In the genomic region with DNA sequence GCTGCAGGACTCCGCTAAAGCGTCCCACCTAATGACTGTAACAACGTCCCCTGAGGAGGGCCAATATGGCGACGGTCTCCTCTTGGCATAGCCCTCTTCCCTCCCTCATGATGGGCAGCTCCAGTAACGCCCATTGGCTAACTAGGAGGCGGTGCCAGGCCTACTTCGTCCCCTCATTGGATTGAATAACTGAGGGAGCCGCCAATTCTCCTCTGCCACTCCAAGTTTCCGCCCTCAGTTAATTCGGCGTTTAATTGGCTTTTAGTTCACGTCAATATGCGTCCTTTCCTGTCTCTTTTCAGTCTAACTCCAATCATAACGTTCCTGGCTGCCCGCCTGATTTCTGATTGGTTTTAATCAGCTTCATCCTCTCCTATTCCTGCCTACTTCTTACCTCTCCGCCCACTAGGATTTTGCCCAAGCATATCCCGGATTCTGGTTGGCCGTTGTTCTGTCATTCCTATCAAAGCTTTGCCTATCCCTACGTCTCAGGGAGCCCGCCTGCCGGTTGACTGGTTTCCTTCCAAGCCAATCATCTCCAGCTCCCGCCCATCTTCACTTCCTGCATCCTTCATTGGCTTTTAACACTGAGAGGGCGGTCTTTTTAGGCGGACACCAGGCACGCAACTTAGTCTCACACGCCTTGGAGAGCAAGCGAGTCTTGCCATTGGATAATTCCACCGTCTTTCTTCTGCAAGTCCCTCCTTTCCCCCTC, we compare ENCODE assay signal across 8 cellular contexts. TPM values are rescaled to one million over a fixed set of nuclear protein-coding genes. Genes with fewer than 3 reads are reported as not detected.
DNase-seq lines count a peak whose midpoint lies in the region; ATAC-seq and TF ChIP-seq lines count a peak whose summit lies in the region.

No MANE protein-coding gene starts in this region.

- in situ Hi-C loops in Panc1 (cut with HindIII; ENCODE audit: low pct_unique_long_range_greater_than_20kb, low sequenced_read_pairs) = no loop called here

- H3K4me3 Mint-ChIP-seq in activated T-cell treated with anti-CD3 and anti-CD28 coated beads, Interleukin-2, amount 50 U/mL, for 72 hours = no peak overlapping the region
- no peak overlapping the region for H3K4me3 Mint-ChIP-seq in naive B cell

- H3K27ac Mint-ChIP-seq in activated T-cell treated with anti-CD3 and anti-CD28 coated beads, Interleukin-2, amount 50 U/mL, for 72 hours = no peak overlapping the region
- no peak overlapping the region for H3K27ac Mint-ChIP-seq in naive B cell

- peaks cover 25% of the 10 kb centered on the region for H3K4me1 ChIP-seq in Panc1 (ENCODE audit: control insufficient read depth, insufficient read depth, low read length)

- intact Hi-C loops in Panc1 (cut with micrococcal nuclease; ENCODE audit: unreplicated experiment) = loop anchor here (10.0 kb wide), 1 partner anchor 615 kb away; no protein-coding TSS in a partner anchor

- peak; percentile 100 for DNase-seq in Daoy (ENCODE audit: low read depth)
- peak; percentile 100 for DNase-seq in Panc1 (ENCODE audit: low read depth, low spot score)
- DNase-seq in activated T-cell treated with anti-CD3 and anti-CD28 coated beads, Interleukin-2, amount 50 U/mL, for 72 hours = peak; percentile 92 to 99
- peak; percentile 100 for DNase-seq in fibroblast of mammary gland (ENCODE audit: low read depth)
- DNase-seq in naive B cell = peak; percentile 99
- DNase-seq in stimulated activated naive CD4-positive, alpha-beta T cell (lab: John Stamatoyannopoulos, UW) = peak; percentile 96 to 100 (median 99)

- ATAC-seq in GM21825 (IDR thresholded peaks at IDR 0.05; ENCODE audit: unreplicated experiment) = peak; percentile 63
- ATAC-seq in Panc1 = peak; percentile 88
- ATAC-seq in activated T-cell treated with anti-CD3 and anti-CD28 coated beads, Interleukin-2, amount 50 U/mL, for 72 hours (replicated peaks in 1 of 2) = peak; percentile 79
- ATAC-seq in naive B cell (ENCODE audit: low read depth in 2 of 2) = peak; percentile 73 to 78

- H3K27me3 ChIP-seq in Panc1 (ENCODE audit: control insufficient read depth, insufficient read depth, low read length) = no peaks in the 10 kb centered on the region

- H3K9me3 Mint-ChIP-seq in activated T-cell treated with anti-CD3 and anti-CD28 coated beads, Interleukin-2, amount 50 U/mL, for 72 hours = no peaks in the 10 kb centered on the region
- no peaks in the 10 kb centered on the region for H3K9me3 Mint-ChIP-seq in naive B cell

- CTCF ChIA-PET in Panc1 (lab: Charles Lee) = interaction anchor here (0.5 to 1.4 kb wide), 6 partner anchors 27 to 1304 kb away, joined by 3 to 4 read pairs (median 3); no protein-coding TSS in a partner anchor

- TF ChIP-seq CTCF in Panc1 (IDR thresholded peaks at IDR 0.05) = no peak
- no peak for TF ChIP-seq CTCF in fibroblast of mammary gland (conservative IDR thresholded peaks at IDR 0.05; ENCODE audit: control insufficient read depth, insufficient read depth, low read depth, low read length)

- H3K36me3 Mint-ChIP-seq in activated T-cell treated with anti-CD3 and anti-CD28 coated beads, Interleukin-2, amount 50 U/mL, for 72 hours (ENCODE audit: insufficient read depth in 2 of 2) = peaks cover 19 to 33% of the 10 kb centered on the region in 2 donors
- H3K36me3 Mint-ChIP-seq in naive B cell = peaks cover 12 to 18% of the 10 kb centered on the region in 2 donors

- H3K27ac ChIP-seq in KOPT-K1 (ENCODE audit: low read depth, low read length, poor library complexity, severe bottlenecking) (peak overlapping the region; percentile 90), Panc1 (ENCODE audit: low read length) (peak overlapping the region; percentile 99)

- H3K4me3 ChIP-seq in Panc1 (ENCODE audit: low read depth in 2 of 2, low read length in 2 of 2) (peak overlapping the region; percentile 49 to 54), fibroblast of mammary gland (ENCODE audit: control insufficient read depth, low read depth, low read length) (peak overlapping the region; percentile 42)

- POLR2A ChIA-PET in Panc1 (lab: Charles Lee) = interaction anchor here (0.6 to 1.7 kb wide), 6 partner anchors 35 to 202 kb away, joined by 4 to 16 read pairs (median 6); a partner anchor contains a TSS

- no TSS peak for BruUV-seq in Panc1 (replicated peaks; lab: Mats Ljungman, UMichigan)

- peaks cover 34% of the 10 kb centered on the region for H3K36me3 ChIP-seq in KOPT-K1 (ENCODE audit: insufficient read depth, low read length)
- H3K36me3 ChIP-seq in Panc1 (ENCODE audit: control insufficient read depth, insufficient read depth, low read length) = no peaks in the 10 kb centered on the region

- H3K27me3 Mint-ChIP-seq in activated T-cell treated with anti-CD3 and anti-CD28 coated beads, Interleukin-2, amount 50 U/mL, for 72 hours (ENCODE audit: low read depth) = no peaks in the 10 kb centered on the region
- H3K27me3 Mint-ChIP-seq in naive B cell = no peaks in the 10 kb centered on the region

- H3K9me3 ChIP-seq in KOPT-K1 (ENCODE audit: insufficient read depth, low read length, poor library complexity, severe bottlenecking) = no peaks in the 10 kb centered on the region
- H3K9me3 ChIP-seq in Panc1 (ENCODE audit: control insufficient read depth, insufficient read depth, low read depth, low read length) = no peaks in the 10 kb centered on the region

- peaks cover 49% of the 10 kb centered on the region for H3K4me1 Mint-ChIP-seq in activated T-cell treated with anti-CD3 and anti-CD28 coated beads, Interleukin-2, amount 50 U/mL, for 72 hours (ENCODE audit: low read depth)
- peaks cover 28 to 39% (median 29%) of the 10 kb centered on the region in 3 donors for H3K4me1 Mint-ChIP-seq in naive B cell

RNA-seq across cellular contexts. Expression of a gene that starts 0.4 kb away (rescaled TPM):
- total RNA-seq in Daoy (2014; rRNA removed; shearing (Covaris generic)) = 18.3 and 21.8 TPM in 2 replicates
- total RNA-seq in Panc1 (2021; ENCODE audit: unreplicated experiment) = 81.0 TPM
- polyA plus RNA-seq in Panc1 (2012; ENCODE audit: insufficient read length) = 33.6 TPM
- 100 to 1,000 TPM; 110 to 121 TPM for total RNA-seq in activated T-cell treated with anti-CD3 and anti-CD28 coated beads, Interleukin-2, amount 50 U/mL, for 72 hours
- polyA plus RNA-seq in naive B cell (ENCODE audit: low read depth in 6 of 6) = 10 to 100 TPM in 5 of 6 donors, 1 to 10 TPM in 1; 8.3 to 17.5 (median 12.7) TPM

RNA-seq across cellular contexts. Expression of a gene that starts 43.4 kb away (rescaled TPM):
- not detected in 2 replicates for total RNA-seq in Daoy (2014; rRNA removed; shearing (Covaris generic))
- total RNA-seq in Panc1 (2021; ENCODE audit: unreplicated experiment) = not detected
- not detected for polyA plus RNA-seq in Panc1 (2012; ENCODE audit: insufficient read length)
- total RNA-seq in activated T-cell treated with anti-CD3 and anti-CD28 coated beads, Interleukin-2, amount 50 U/mL, for 72 hours = not detected
- polyA plus RNA-seq in naive B cell (ENCODE audit: low read depth in 6 of 6) = under 1 TPM in 3 of 6 donors, not detected in 3; 0.17 to 0.33 (median 0.27) TPM

RNA-seq across cellular contexts. Expression of a gene that starts 44.1 kb away (rescaled TPM):
- not detected in 2 replicates for total RNA-seq in Daoy (2014; rRNA removed; shearing (Covaris generic))
- 0.13 TPM for total RNA-seq in Panc1 (2021; ENCODE audit: unreplicated experiment)
- polyA plus RNA-seq in Panc1 (2012; ENCODE audit: insufficient read length) = not detected
- total RNA-seq in activated T-cell treated with anti-CD3 and anti-CD28 coated beads, Interleukin-2, amount 50 U/mL, for 72 hours = not detected
- polyA plus RNA-seq in naive B cell (ENCODE audit: low read depth in 6 of 6) = not detected

RNA-seq across cellular contexts. Expression of a gene that starts 58.1 kb away (rescaled TPM):
- 106 and 116 TPM in 2 replicates for total RNA-seq in Daoy (2014; rRNA removed; shearing (Covaris generic))
- 77.7 TPM for total RNA-seq in Panc1 (2021; ENCODE audit: unreplicated experiment)
- polyA plus RNA-seq in Panc1 (2012; ENCODE audit: insufficient read length) = 54.8 TPM
- 100 to 1,000 TPM in 1 of 2 donors, 10 to 100 TPM in 1; 99.0 to 118 TPM for total RNA-seq in activated T-cell treated with anti-CD3 and anti-CD28 coated beads, Interleukin-2, amount 50 U/mL, for 72 hours
- polyA plus RNA-seq in naive B cell (ENCODE audit: low read depth in 6 of 6) = 10 to 100 TPM; 34.9 to 49.9 (median 38.5) TPM

Comparison
In these comparisons a context has a peak if more than half of its experiments do, and no peak if none do; other contexts are left out.
1. Peak in every context shown above with its lines: DNase-seq, ATAC-seq, H3K4me3 ChIP-seq and H3K27ac ChIP-seq.